In genomic region chr18:43671431-43671830, GRCh38 we compare ENCODE assay signal across 23 cellular contexts.
"Had no signal": no experiment of that assay in that cellular context is flagged by ENCODE, and none has a peak within 500 bp of the region (broad histone marks: within the 10 kb centered on the region; RNA-seq: fewer than 3 reads in every experiment).

No MANE protein-coding gene starts in this region.

- H3K4me3 ChIP-seq: ascending aorta, breast epithelium, left ventricle myocardium inferior, upper lobe of right lung had no signal

- H3K4me1 ChIP-seq: ascending aorta, breast epithelium, upper lobe of right lung had no signal

- H3K27me3 ChIP-seq: ascending aorta, breast epithelium, upper lobe of right lung had no signal

- H3K9me3 ChIP-seq: ascending aorta, breast epithelium, left ventricle myocardium inferior, upper lobe of right lung had no signal

- H3K36me3 ChIP-seq: ascending aorta, breast epithelium, left ventricle myocardium inferior, upper lobe of right lung, WERI-Rb-1 had no signal

- FAIRE-seq: islet of Langerhans had no signal

- ATAC-seq: activated T-cell treated with anti-CD3 and anti-CD28 coated beads, Interleukin-2, amount 50 U/mL, for 72 hours; upper lobe of right lung had no signal

- DNase-seq: activated CD4-positive, alpha-beta T cell treated with anti-CD3 and anti-CD28 coated beads for 1 hour; activated CD8-positive, alpha-beta memory T cell treated with anti-CD3 and anti-CD28 coated beads for 24 hours; activated CD8-positive, alpha-beta memory T cell treated with anti-CD3 and anti-CD28 coated beads, Interleukin-2, amount 50 U/mL, for 48 hours; activated effector memory CD4-positive, alpha-beta T cell treated with anti-CD3 and anti-CD28 coated beads, Interleukin-2, amount 50 U/mL, for 16 hours; activated naive CD4-positive, alpha-beta T cell treated with anti-CD3 and anti-CD28 coated beads, Interleukin-2, amount 50 U/mL, for 16 hours; activated T-cell treated with anti-CD3 and anti-CD28 coated beads, Interleukin-2, amount 50 U/mL, for 72 hours; cerebellar nuclear complex; cortex of kidney; glutamatergic neuron; hippocampal formation; left ventricle myocardium inferior; occipital lobe; posterior cingulate gyrus; retina; stimulated activated CD4-positive, alpha-beta T cell treated with anti-CD3 and anti-CD28 coated beads, Interleukin-12 subunit alpha, Interleukin-12 subunit beta, amount 100 ng/mL, for 4 hours; stimulated activated CD4-positive, alpha-beta T cell treated with anti-CD3 and anti-CD28 coated beads, Interleukin-1b, Interleukin-23, amount 100 ng/mL, for 48 hours; stimulated activated CD8-positive, alpha-beta memory T cell treated with anti-CD3 and anti-CD28 coated beads, Interleukin-4, amount 100 ng/mL, for 48 hours; stimulated activated naive CD4-positive, alpha-beta T cell; upper lobe of right lung; WERI-Rb-1 had no signal

- H3K27ac ChIP-seq: ascending aorta, breast epithelium, left ventricle myocardium inferior, upper lobe of right lung, WERI-Rb-1 had no signal
